Comparison of ENCODE assay signal across 8 cellular contexts in genomic region chr15:23648920-23649515, GRCh38. TPM values are rescaled to one million over a fixed set of nuclear protein-coding genes. Genes with fewer than 3 reads are reported as not detected.
DNase-seq lines count a peak whose midpoint lies in the region; ATAC-seq and TF ChIP-seq lines count a peak whose summit lies in the region.

No MANE protein-coding gene starts in this region.

- DNase-seq in CD14-positive monocyte (ENCODE audit: low spot score): no peak
- no peak for DNase-seq in HFF-Myc (ENCODE audit: extremely low read depth, low read depth)
- peak; percentile 18 for DNase-seq in activated naive CD8-positive, alpha-beta T cell treated with anti-CD3 and anti-CD28 coated beads for 36 hours
- peak; percentile 67 for DNase-seq in left kidney (ENCODE audit: low read depth, low spot score)
- DNase-seq in vagina (ENCODE audit: extremely low spot score in 2 of 2): no peak
- no peak for DNase-seq in hippocampal formation (lab: John Stamatoyannopoulos, UW)
- no peak for DNase-seq in cerebellar nuclear complex (lab: John Stamatoyannopoulos, UW)

- no peaks in the 10 kb centered on the region for H3K36me3 ChIP-seq in vagina

- no peak overlapping the region for H3K4me3 Mint-ChIP-seq in CD14-positive monocyte
- no peak overlapping the region for H3K4me3 Mint-ChIP-seq in activated naive CD8-positive, alpha-beta T cell treated with anti-CD3 and anti-CD28 coated beads for 36 hours

- TF ChIP-seq POLR2A in vagina (IDR thresholded peaks at IDR 0.05): no peak

- peaks cover 0 to 4% (median 2%) of the 10 kb centered on the region in 7 donors for H3K9me3 Mint-ChIP-seq in CD14-positive monocyte
- no peaks in the 10 kb centered on the region for H3K9me3 Mint-ChIP-seq in activated naive CD8-positive, alpha-beta T cell treated with anti-CD3 and anti-CD28 coated beads for 36 hours

- TF ChIP-seq CTCF in CD14-positive monocyte (IDR thresholded peaks at IDR 0.05) (peak; percentile 38), HFF-Myc (IDR thresholded peaks at IDR 0.05; ENCODE audit: low read depth, low read length, missing control alignments) (peak; percentile 45), vagina (IDR thresholded peaks at IDR 0.05) (peak; percentile 12 to 35 (median 20))

- intact Hi-C loops in CD14-positive monocyte (cut with micrococcal nuclease): no loop called here
- intact Hi-C loops in vagina (cut with DNase I): loop anchor here (5.0 kb wide), 1 partner anchor 208 kb away; no protein-coding TSS in a partner anchor

- ATAC-seq in HG03025 (IDR thresholded peaks at IDR 0.05; ENCODE audit: low FRiP score, unreplicated experiment): no peak

- no peaks in the 10 kb centered on the region for H3K4me1 Mint-ChIP-seq in CD14-positive monocyte
- H3K4me1 Mint-ChIP-seq in activated naive CD8-positive, alpha-beta T cell treated with anti-CD3 and anti-CD28 coated beads for 36 hours: no peaks in the 10 kb centered on the region

- H3K4me3 ChIP-seq in HFF-Myc (replicated peaks; ENCODE audit: low read depth, low read length): no peak overlapping the region
- H3K4me3 ChIP-seq in vagina: no peak overlapping the region

- H3K27ac ChIP-seq in vagina: no peak overlapping the region

- peaks cover 4 to 22% (median 6%) of the 10 kb centered on the region in 3 donors for H3K27me3 Mint-ChIP-seq in CD14-positive monocyte (ENCODE audit: low read depth in 3 of 3)
- peaks cover 8% of the 10 kb centered on the region for H3K27me3 Mint-ChIP-seq in activated naive CD8-positive, alpha-beta T cell treated with anti-CD3 and anti-CD28 coated beads for 36 hours

- no peaks in the 10 kb centered on the region for H3K4me1 ChIP-seq in vagina

- no peaks in the 10 kb centered on the region for H3K9me3 ChIP-seq in vagina

- no peaks in the 10 kb centered on the region for H3K36me3 Mint-ChIP-seq in CD14-positive monocyte
- no peaks in the 10 kb centered on the region for H3K36me3 Mint-ChIP-seq in activated naive CD8-positive, alpha-beta T cell treated with anti-CD3 and anti-CD28 coated beads for 36 hours

- no peak overlapping the region for H3K27ac Mint-ChIP-seq in CD14-positive monocyte
- no peak overlapping the region for H3K27ac Mint-ChIP-seq in activated naive CD8-positive, alpha-beta T cell treated with anti-CD3 and anti-CD28 coated beads for 36 hours

- H3K27me3 ChIP-seq in vagina: no peaks in the 10 kb centered on the region

RNA-seq across cellular contexts. Expression of gene MAGEL2, which starts 1.4 kb away (rescaled TPM):
- not detected for polyA plus RNA-seq in CD14-positive monocyte
- total RNA-seq in activated naive CD8-positive, alpha-beta T cell treated with anti-CD3 and anti-CD28 coated beads for 36 hours: not detected
- total RNA-seq in vagina: 2.0 TPM

RNA-seq across cellular contexts. Expression of gene NDN, which starts 38.1 kb away (rescaled TPM):
- polyA plus RNA-seq in CD14-positive monocyte: 1 to 10 TPM in 1 of 2 donors, under 1 TPM in 1; 0.56 to 4.3 TPM
- total RNA-seq in activated naive CD8-positive, alpha-beta T cell treated with anti-CD3 and anti-CD28 coated beads for 36 hours: 1 to 10 TPM; 3.5 to 3.9 TPM
- 79.3 TPM for total RNA-seq in vagina

Comparison
In these comparisons a context has a peak if more than half of its experiments do, and no peak if none do; other contexts are left out.
1. DNase-seq: peak in activated naive CD8-positive, alpha-beta T cell treated with anti-CD3 and anti-CD28 coated beads for 36 hours (single experiment) and left kidney (single experiment); none in CD14-positive monocyte (single experiment), HFF-Myc (single experiment), vagina (0 of 2), hippocampal formation (0 of 2) and cerebellar nuclear complex (0 of 2).
2. RNA of gene NDN, which starts 38.1 kb away (total RNA-seq): 79.3 TPM in vagina (single experiment); 3.5 to 3.9 TPM in activated naive CD8-positive, alpha-beta T cell treated with anti-CD3 and anti-CD28 coated beads for 36 hours; every median in the first group is over 10 times any median in the second.
3. Peak in every context shown above with its lines, with median percentiles within 50 percentile points of each other: CTCF ChIP-seq.